In genomic region chr20:59603727-59604608, GRCh38 we compare ENCODE assay signal across 13 cellular contexts. TPM values are rescaled to one million over a fixed set of nuclear protein-coding genes. Genes with fewer than 3 reads are reported as not detected.
DNase-seq lines count a peak whose midpoint lies in the region; ATAC-seq, FAIRE-seq and TF ChIP-seq lines count a peak whose summit lies in the region.
"Had no signal": no experiment of that assay in that cellular context is flagged by ENCODE, and none has a peak within 500 bp of the region (broad histone marks: within the 10 kb centered on the region; RNA-seq: fewer than 3 reads in every experiment).

PHACTR3 (plus strand) TSS chr20:59604540; CDS start chr20:59605015, 475 bp downstream.

- ATAC-seq in K562: no peak
- no peak for ATAC-seq in GM18909 (IDR thresholded peaks at IDR 0.05; ENCODE audit: poor library complexity, unreplicated experiment)
- ATAC-seq: esophagus mucosa had no signal

- no peaks in the 10 kb centered on the region for H3K9me1 ChIP-seq in K562 (ENCODE audit: control insufficient read depth, insufficient read depth, low read length)

- DNase-seq in DMS 273 (lab: John Stamatoyannopoulos, UW; ENCODE audit: unreplicated experiment) (peak; percentile 29), DMS 273 treated with DMSO at 0.1 percent for 48 hours (lab: John Stamatoyannopoulos, UW) (no peak), K562 (ENCODE audit: extremely low read depth in 1 of 4, low spot score in 3 of 4) (no peak), suprapubic skin (ENCODE audit: low spot score in 2 of 2) (no peak), spleen (no peak)
- no peak for DNase-seq in activated CD4-positive, alpha-beta T cell treated with anti-CD3 and anti-CD28 coated beads, Interleukin-2, amount 50 U/mL, for 1 hour
- DNase-seq: DMS153, T-helper 9 cell had no signal

- H3K9me3 ChIP-seq in K562 (replicated peaks; ENCODE audit: control insufficient read depth, insufficient read depth, low read depth, low read length) (no peaks in the 10 kb centered on the region), iPS-20b (ENCODE audit: insufficient read depth, low read depth, low read length) (no peaks in the 10 kb centered on the region), suprapubic skin (no peaks in the 10 kb centered on the region), spleen (no peaks in the 10 kb centered on the region)

- no peak within 1 kb of the TSS for H3K4me2 ChIP-seq in K562 (ENCODE audit: insufficient read depth, low read length)

- intact Hi-C loops in K562 (cut with micrococcal nuclease) (no loop called here), spleen (cut with DNase I; ENCODE audit: low total_unique reads) (no loop called here)

- peaks cover 0 to 3% of the 10 kb centered on the region in 2 experiments; a peak in 1 of 5 replicates for H3K4me1 ChIP-seq in K562 (replicated peaks in 1 of 2; ENCODE audit: control insufficient read depth in 2 of 2, insufficient read depth in 2 of 2, low read length in 2 of 2)
- no peaks in the 10 kb centered on the region for H3K4me1 ChIP-seq in iPS-20b (ENCODE audit: insufficient read depth, low read length)
- H3K4me1 ChIP-seq in suprapubic skin: peaks cover 11% of the 10 kb centered on the region
- peaks cover 0 to 24% (median 11%) of the 10 kb centered on the region in 6 donors for H3K4me1 ChIP-seq in spleen

- in situ Hi-C loops in K562 (cut with MboI): no loop called here

- FAIRE-seq in K562 (lab: Jason Lieb, UNC): no peak

- TF ChIP-seq EP300 in K562 (IDR thresholded peaks at IDR 0.05; ENCODE audit: low read length) (no peak), suprapubic skin (IDR thresholded peaks at IDR 0.05) (no peak)

- CTCF ChIA-PET in K562 (lab: Yijun Ruan, JAX; ENCODE audit: low intra/inter-chr PET ratio): no interaction called here

- H3K27ac ChIP-seq in K562 (ENCODE audit: extremely low read depth, low read depth, low read length) (no peak within 1 kb of the TSS), iPS-20b (ENCODE audit: low read length) (no peak within 1 kb of the TSS), suprapubic skin (no peak within 1 kb of the TSS), spleen (no peak within 1 kb of the TSS)
- H3K27ac ChIP-seq: 22Rv1, skin epidermis had no signal

- H3K4me3 ChIP-seq in K562 (no peak within 1 kb of the TSS), iPS-20b (ENCODE audit: low read length) (peak within 1 kb of the TSS; percentile 55; the same call in 1 of the 2 replicates), suprapubic skin (peak within 1 kb of the TSS; percentile 26), spleen (peak within 1 kb of the TSS in 4 of 8 donors; percentile 10 to 47 (median 22))
- H3K4me3 ChIP-seq: skin epidermis had no signal

- TF ChIP-seq CTCF in K562 (IDR thresholded peaks at IDR 0.05 in 2 of 3, conservative IDR thresholded peaks at IDR 0.05 in 1 of 3; ENCODE audit: insufficient read depth in 2 of 3, low read depth in 1 of 3, low read length in 3 of 3): no peak
- no peak for TF ChIP-seq CTCF in suprapubic skin (IDR thresholded peaks at IDR 0.05)
- TF ChIP-seq CTCF in spleen (IDR thresholded peaks at IDR 0.05 in 8 of 11, conservative IDR thresholded peaks at IDR 0.05 in 3 of 11): no peak

- H3K79me2 ChIP-seq in K562 (ENCODE audit: control insufficient read depth, insufficient read depth, low read length): no peaks in the 10 kb centered on the region

- 1% methylated on average over 14 of the region's 40 CpGs for WGBS in K562 (ENCODE audit: insufficient coverage, low coverage, missing lambda C conversion rate)
- 11% methylated on average over 24 of the region's 40 CpGs for WGBS in suprapubic skin
- 6 to 15% (median 9%) methylated on average over 31 to 40 of the region's 40 CpGs for WGBS in spleen, 5 donors

- TF ChIP-seq RAD21 in K562 (CRISPR knock-in tag; conservative IDR thresholded peaks at IDR 0.05 in 1 of 2, IDR thresholded peaks at IDR 0.05 in 1 of 2): no peak

- POLR2A ChIA-PET in K562 (lab: Yijun Ruan, JAX): no interaction called here

- H2AFZ ChIP-seq in K562 (ENCODE audit: low read depth, low read length): no peak within 1 kb of the TSS

- H4K20me1 ChIP-seq in K562 (replicated peaks; ENCODE audit: control insufficient read depth, insufficient read depth, low read length): no peaks in the 10 kb centered on the region

- H3K9ac ChIP-seq in K562 (ENCODE audit: insufficient read depth in 1 of 2, low read depth in 2 of 2, low read length in 2 of 2) (no peak within 1 kb of the TSS), iPS-20b (ENCODE audit: low read depth, low read length) (no peak within 1 kb of the TSS)

- no peaks in the 10 kb centered on the region for H3K36me3 ChIP-seq in K562 (ENCODE audit: control insufficient read depth, insufficient read depth, low read length)
- H3K36me3 ChIP-seq in iPS-20b (ENCODE audit: insufficient read depth, low read depth, low read length): no peaks in the 10 kb centered on the region
- H3K36me3 ChIP-seq in suprapubic skin: no peaks in the 10 kb centered on the region
- H3K36me3 ChIP-seq in spleen: no peaks in the 10 kb centered on the region

- no TSS peak for BruUV-seq in K562 (replicated peaks; lab: Mats Ljungman, UMichigan)

- no peaks in the 10 kb centered on the region for H3K27me3 ChIP-seq in K562 (ENCODE audit: control insufficient read depth in 2 of 2, insufficient read depth in 2 of 2, low read length in 2 of 2)
- H3K27me3 ChIP-seq in iPS-20b (ENCODE audit: insufficient read depth, low read length): peaks cover 100% of the 10 kb centered on the region
- H3K27me3 ChIP-seq in suprapubic skin: peaks cover 95% of the 10 kb centered on the region
- H3K27me3 ChIP-seq in spleen (replicated peaks in 1 of 7): peaks cover 0 to 99% (median 35%) of the 10 kb centered on the region in 7 donors

- TF ChIP-seq POLR2A in K562 (conservative IDR thresholded peaks at IDR 0.05) (no peak), suprapubic skin (IDR thresholded peaks at IDR 0.05) (no peak), spleen (IDR thresholded peaks at IDR 0.05) (no peak)

TF ChIP-seq in K562, 482 proteins besides CTCF, POLR2A, EP300 and RAD21 (continues in another document):
- TF ChIP-seq, protein P1, sequence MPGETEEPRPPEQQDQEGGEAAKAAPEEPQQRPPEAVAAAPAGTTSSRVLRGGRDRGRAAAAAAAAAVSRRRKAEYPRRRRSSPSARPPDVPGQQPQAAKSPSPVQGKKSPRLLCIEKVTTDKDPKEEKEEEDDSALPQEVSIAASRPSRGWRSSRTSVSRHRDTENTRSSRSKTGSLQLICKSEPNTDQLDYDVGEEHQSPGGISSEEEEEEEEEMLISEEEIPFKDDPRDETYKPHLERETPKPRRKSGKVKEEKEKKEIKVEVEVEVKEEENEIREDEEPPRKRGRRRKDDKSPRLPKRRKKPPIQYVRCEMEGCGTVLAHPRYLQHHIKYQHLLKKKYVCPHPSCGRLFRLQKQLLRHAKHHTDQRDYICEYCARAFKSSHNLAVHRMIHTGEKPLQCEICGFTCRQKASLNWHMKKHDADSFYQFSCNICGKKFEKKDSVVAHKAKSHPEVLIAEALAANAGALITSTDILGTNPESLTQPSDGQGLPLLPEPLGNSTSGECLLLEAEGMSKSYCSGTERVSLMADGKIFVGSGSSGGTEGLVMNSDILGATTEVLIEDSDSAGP (CRISPR knock-in tag; IDR thresholded peaks at IDR 0.05): no peak
- TF ChIP-seq, protein P2, sequence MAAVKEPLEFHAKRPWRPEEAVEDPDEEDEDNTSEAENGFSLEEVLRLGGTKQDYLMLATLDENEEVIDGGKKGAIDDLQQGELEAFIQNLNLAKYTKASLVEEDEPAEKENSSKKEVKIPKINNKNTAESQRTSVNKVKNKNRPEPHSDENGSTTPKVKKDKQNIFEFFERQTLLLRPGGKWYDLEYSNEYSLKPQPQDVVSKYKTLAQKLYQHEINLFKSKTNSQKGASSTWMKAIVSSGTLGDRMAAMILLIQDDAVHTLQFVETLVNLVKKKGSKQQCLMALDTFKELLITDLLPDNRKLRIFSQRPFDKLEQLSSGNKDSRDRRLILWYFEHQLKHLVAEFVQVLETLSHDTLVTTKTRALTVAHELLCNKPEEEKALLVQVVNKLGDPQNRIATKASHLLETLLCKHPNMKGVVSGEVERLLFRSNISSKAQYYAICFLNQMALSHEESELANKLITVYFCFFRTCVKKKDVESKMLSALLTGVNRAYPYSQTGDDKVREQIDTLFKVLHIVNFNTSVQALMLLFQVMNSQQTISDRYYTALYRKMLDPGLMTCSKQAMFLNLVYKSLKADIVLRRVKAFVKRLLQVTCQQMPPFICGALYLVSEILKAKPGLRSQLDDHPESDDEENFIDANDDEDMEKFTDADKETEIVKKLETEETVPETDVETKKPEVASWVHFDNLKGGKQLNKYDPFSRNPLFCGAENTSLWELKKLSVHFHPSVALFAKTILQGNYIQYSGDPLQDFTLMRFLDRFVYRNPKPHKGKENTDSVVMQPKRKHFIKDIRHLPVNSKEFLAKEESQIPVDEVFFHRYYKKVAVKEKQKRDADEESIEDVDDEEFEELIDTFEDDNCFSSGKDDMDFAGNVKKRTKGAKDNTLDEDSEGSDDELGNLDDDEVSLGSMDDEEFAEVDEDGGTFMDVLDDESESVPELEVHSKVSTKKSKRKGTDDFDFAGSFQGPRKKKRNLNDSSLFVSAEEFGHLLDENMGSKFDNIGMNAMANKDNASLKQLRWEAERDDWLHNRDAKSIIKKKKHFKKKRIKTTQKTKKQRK (IDR thresholded peaks at IDR 0.05; ENCODE audit: borderline replicate concordance, low read depth, low read length): no peak
- TF ChIP-seq RCOR1 (IDR thresholded peaks at IDR 0.05; ENCODE audit: borderline replicate concordance in 1 of 2, low read depth in 2 of 2, low read length in 2 of 2) (peak in 1 of 2 experiments; percentile 48; a peak in 1 of 4 replicates), ZNF76 (CRISPR knock-in tag; IDR thresholded peaks at IDR 0.05; ENCODE audit: borderline replicate concordance) (no peak)

RNA-seq across cellular contexts. Expression of gene PHACTR3, which starts in this region (rescaled TPM):
- total RNA-seq in K562 (2011; cell fraction: chromatin; rRNA removed; ENCODE audit: low replicate concordance): not detected in 2 replicates
- total RNA-seq in K562 (2011; cell fraction: nucleolus; rRNA removed): not detected in 2 replicates
- total RNA-seq in K562 (2011; cell fraction: nucleoplasm; rRNA removed): not detected in 2 replicates
- total RNA-seq in K562 (2014; rRNA removed): not detected in 2 replicates
- total RNA-seq in K562 (2014; rRNA removed; fragmentation: Illumina TruSeq; extraction: Trizol): not detected in 2 replicates
- not detected in 2 replicates for total RNA-seq in K562 (2015; rRNA removed; fragmentation: Illumina TruSeq; extraction: Trizol)
- not detected in 2 replicates for total RNA-seq in K562 (2021)
- not detected in 2 replicates for polyA plus RNA-seq in K562 (2011; rRNA removed)
- polyA plus RNA-seq in K562 (2011; cell fraction: cytosol; rRNA removed): not detected in 2 replicates
- not detected in 2 replicates for polyA plus RNA-seq in K562 (2011; cell fraction: nucleus; rRNA removed)
- polyA plus RNA-seq in K562 (2012): not detected in 2 replicates
- not detected in 2 replicates for polyA plus RNA-seq in K562 (2014; fragmentation: Illumina TruSeq; extraction: Trizol)
- polyA plus RNA-seq in K562 (2014; fragmentation: Nextera tagmentation; extraction: Ambion mirVana): not detected
- not detected in 2 replicates for polyA plus RNA-seq in K562 (2014; rRNA removed)
- not detected in 2 replicates for polyA minus RNA-seq in K562 (2011; rRNA and poly(A)+ RNA removed)
- polyA minus RNA-seq in K562 (2011; cell fraction: cytosol; rRNA and poly(A)+ RNA removed): not detected in 2 replicates
- polyA minus RNA-seq in K562 (2011; cell fraction: nucleus; rRNA and poly(A)+ RNA removed): not detected in 2 replicates
- total RNA-seq in suprapubic skin: 10 to 100 TPM in 2 of 4 donors, 1 to 10 TPM in 2; 2.4 to 12.8 (median 9.7) TPM
- total RNA-seq in spleen: 10 to 100 TPM in 4 of 7 donors, 1 to 10 TPM in 3; 7.3 to 15.0 (median 10.1) TPM
- polyA plus RNA-seq in spleen: 1 to 10 TPM; 1.4 to 2.6 (median 1.4) TPM
- total RNA-seq: esophagus mucosa had no signal
